In the genomic region with DNA sequence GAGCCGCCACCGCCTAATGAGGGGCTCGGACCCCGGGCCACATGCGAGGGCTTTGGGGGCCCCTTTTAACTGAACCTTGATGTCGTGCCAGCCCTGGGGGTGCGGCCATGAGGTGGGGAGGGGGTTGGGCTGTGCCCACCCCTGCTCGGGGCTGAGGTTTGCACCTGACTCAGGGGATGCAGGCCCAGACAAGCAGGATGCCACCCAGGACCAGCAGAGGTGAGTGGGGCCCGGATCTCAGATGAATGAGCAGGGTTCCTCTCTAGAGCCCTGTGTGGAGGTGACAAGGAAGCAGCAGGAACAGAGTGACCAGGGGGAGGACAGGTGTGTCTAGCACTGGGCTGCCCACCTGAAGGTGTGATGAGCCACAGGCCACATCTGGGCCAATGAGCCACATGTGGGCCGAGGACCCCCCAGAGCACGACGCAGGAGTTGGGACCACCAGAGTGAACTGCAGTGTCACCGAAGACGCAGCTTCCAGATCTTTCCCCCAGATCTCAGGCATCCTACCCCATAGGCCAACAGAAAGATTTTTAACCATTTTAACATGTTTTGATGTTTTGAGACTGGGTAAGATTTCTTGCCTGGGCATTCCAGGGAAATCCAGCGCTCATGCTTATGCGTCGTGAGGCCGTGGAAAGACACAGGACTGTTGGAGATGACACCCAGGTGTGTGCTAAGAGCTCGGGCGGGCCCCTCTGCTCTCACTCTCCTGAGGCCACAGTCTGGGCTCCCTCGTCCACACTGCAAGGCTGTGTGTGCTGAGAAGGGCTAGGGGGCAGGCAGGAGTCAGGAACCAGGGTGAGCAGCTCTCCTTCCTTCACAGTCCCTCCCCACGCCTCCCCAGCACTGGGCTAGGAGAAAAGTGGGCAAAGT, we compare ENCODE assay signal across 1 cellular context.
TF ChIP-seq lines count a peak whose summit lies in the region.

No MANE protein-coding gene starts in this region.

TF ChIP-seq in GM23338, 12 proteins besides CTCF, POLR2A, EP300 and RAD21:
- TF ChIP-seq, protein P1, sequence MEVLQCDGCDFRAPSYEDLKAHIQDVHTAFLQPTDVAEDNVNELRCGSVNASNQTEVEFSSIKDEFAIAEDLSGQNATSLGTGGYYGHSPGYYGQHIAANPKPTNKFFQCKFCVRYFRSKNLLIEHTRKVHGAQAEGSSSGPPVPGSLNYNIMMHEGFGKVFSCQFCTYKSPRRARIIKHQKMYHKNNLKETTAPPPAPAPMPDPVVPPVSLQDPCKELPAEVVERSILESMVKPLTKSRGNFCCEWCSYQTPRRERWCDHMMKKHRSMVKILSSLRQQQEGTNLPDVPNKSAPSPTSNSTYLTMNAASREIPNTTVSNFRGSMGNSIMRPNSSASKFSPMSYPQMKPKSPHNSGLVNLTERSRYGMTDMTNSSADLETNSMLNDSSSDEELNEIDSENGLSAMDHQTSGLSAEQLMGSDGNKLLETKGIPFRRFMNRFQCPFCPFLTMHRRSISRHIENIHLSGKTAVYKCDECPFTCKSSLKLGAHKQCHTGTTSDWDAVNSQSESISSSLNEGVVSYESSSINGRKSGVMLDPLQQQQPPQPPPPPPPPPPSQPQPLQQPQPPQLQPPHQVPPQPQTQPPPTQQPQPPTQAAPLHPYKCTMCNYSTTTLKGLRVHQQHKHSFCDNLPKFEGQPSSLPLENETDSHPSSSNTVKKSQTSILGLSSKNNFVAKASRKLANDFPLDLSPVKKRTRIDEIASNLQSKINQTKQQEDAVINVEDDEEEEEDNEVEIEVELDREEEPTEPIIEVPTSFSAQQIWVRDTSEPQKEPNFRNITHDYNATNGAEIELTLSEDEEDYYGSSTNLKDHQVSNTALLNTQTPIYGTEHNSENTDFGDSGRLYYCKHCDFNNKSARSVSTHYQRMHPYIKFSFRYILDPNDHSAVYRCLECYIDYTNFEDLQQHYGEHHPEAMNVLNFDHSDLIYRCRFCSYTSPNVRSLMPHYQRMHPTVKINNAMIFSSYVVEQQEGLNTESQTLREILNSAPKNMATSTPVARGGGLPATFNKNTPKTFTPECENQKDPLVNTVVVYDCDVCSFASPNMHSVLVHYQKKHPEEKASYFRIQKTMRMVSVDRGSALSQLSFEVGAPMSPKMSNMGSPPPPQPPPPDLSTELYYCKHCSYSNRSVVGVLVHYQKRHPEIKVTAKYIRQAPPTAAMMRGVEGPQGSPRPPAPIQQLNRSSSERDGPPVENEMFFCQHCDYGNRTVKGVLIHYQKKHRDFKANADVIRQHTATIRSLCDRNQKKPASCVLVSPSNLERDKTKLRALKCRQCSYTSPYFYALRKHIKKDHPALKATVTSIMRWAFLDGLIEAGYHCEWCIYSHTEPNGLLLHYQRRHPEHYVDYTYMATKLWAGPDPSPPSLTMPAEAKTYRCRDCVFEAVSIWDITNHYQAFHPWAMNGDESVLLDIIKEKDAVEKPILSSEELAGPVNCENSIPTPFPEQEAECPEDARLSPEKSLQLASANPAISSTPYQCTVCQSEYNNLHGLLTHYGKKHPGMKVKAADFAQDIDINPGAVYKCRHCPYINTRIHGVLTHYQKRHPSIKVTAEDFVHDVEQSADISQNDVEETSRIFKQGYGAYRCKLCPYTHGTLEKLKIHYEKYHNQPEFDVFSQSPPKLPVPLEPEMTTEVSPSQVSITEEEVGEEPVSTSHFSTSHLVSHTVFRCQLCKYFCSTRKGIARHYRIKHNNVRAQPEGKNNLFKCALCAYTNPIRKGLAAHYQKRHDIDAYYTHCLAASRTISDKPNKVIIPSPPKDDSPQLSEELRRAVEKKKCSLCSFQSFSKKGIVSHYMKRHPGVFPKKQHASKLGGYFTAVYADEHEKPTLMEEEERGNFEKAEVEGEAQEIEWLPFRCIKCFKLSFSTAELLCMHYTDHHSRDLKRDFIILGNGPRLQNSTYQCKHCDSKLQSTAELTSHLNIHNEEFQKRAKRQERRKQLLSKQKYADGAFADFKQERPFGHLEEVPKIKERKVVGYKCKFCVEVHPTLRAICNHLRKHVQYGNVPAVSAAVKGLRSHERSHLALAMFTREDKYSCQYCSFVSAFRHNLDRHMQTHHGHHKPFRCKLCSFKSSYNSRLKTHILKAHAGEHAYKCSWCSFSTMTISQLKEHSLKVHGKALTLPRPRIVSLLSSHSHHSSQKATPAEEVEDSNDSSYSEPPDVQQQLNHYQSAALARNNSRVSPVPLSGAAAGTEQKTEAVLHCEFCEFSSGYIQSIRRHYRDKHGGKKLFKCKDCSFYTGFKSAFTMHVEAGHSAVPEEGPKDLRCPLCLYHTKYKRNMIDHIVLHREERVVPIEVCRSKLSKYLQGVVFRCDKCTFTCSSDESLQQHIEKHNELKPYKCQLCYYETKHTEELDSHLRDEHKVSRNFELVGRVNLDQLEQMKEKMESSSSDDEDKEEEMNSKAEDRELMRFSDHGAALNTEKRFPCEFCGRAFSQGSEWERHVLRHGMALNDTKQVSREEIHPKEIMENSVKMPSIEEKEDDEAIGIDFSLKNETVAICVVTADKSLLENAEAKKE (CRISPR knock-in tag; IDR thresholded peaks at IDR 0.05) = no peak
- TF ChIP-seq POLR2AphosphoS5 (IDR thresholded peaks at IDR 0.05; ENCODE audit: low read depth) = no peak
- no peak for TF ChIP-seq NANOG (IDR thresholded peaks at IDR 0.05; ENCODE audit: borderline replicate concordance)
- TF ChIP-seq EZH2phosphoT487 (IDR thresholded peaks at IDR 0.05; ENCODE audit: unreplicated experiment) = no peak
- no peak for TF ChIP-seq ZNF331 (CRISPR knock-in tag; IDR thresholded peaks at IDR 0.05; ENCODE audit: low read depth)
- TF ChIP-seq EZH2 (IDR thresholded peaks at IDR 0.05; ENCODE audit: low read depth, unreplicated experiment) = no peak
TF ChIP-seq in GM23338: peak in this region for 0.
